In the genomic region with DNA sequence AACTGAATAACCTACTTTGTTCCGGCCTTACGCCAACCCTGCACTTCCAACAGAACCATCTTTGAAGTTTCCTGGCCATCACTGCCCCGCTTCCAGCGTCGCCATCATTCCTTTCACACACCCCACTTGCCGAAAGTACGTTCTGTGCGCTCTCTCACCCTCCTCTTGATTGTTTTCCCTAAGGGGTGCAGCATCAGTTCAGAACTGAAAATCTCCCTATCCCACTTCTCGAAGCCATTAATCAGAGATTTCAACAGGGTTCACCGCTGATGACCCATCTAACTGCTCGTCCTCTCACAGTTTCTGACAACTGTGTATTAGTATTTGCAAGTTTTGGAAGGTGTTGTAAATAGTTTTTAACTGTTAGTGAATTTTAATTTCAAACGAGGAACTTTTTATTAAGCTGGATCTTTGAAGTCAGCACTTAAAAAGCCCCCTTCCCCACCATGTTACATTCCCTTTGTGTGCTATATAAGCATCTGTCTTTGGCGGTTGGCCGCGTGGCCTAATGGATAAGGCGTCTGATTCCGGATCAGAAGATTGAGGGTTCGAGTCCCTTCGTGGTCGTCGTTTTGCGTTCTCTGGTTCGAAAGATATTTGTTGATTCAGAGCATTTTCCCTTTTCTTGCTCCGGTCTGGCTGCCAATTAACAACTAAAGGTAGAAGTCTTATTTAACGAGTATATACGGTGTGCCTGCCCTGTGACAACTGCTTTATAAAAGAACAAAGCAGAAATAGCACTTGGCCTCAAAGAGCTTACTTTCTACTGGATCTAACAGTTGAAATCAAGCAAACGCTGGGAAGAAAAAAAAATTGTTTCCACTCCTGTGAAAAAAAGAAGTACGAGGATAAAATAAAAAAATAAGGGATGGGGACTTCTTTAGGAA, we compare ENCODE assay signal across 8 cellular contexts. TPM values are rescaled to one million over a fixed set of nuclear protein-coding genes. Genes with fewer than 3 reads are reported as not detected.
A peak's percentile ranks its signal among the peaks of the same experiment; 100 is the strongest.
DNase-seq lines count a peak whose midpoint lies in the region; ATAC-seq, FAIRE-seq and TF ChIP-seq lines count a peak whose summit lies in the region.

No MANE protein-coding gene starts in this region.

- FAIRE-seq in H1 (lab: Jason Lieb, UNC): peak; percentile 58

- H3K18ac ChIP-seq in H1 (ENCODE audit: extremely low read depth, low read length): peak overlapping the region; percentile 76

- peak overlapping the region; percentile 84 to 99 (median 86) for H3K4me3 ChIP-seq in H1 (ENCODE audit: extremely low read depth in 1 of 4, insufficient read depth in 2 of 4, low read depth in 3 of 4, low read length in 4 of 4)

- no peak overlapping the region for H3K14ac ChIP-seq in H1 (ENCODE audit: insufficient read length)

- peak overlapping the region; percentile 54 for H4K5ac ChIP-seq in H1 (ENCODE audit: insufficient read length, low read depth, low read length)

- peak overlapping the region; percentile 66 to 85 for H3K4me2 ChIP-seq in H1 (ENCODE audit: insufficient read depth in 1 of 2, low read depth in 2 of 2, low read length in 2 of 2)

- no peak for ATAC-seq in GM19351 (IDR thresholded peaks at IDR 0.05; ENCODE audit: unreplicated experiment)

- peak overlapping the region; percentile 80; the same call in 1 of the 2 replicates for H2BK12ac ChIP-seq in H1 (ENCODE audit: low read depth, low read length)

- peak overlapping the region; percentile 68 for H2BK120ac ChIP-seq in H1 (replicated peaks; ENCODE audit: low read depth, low read length)

- H2BK20ac ChIP-seq in H1 (ENCODE audit: low read length): no peak overlapping the region

- no peak overlapping the region for H2BK15ac ChIP-seq in H1 (ENCODE audit: low read length)

- no peak overlapping the region for H2AK5ac ChIP-seq in H1 (ENCODE audit: low read depth, low read length)

- peaks cover 4% of the 10 kb centered on the region; the same call in 1 of the 2 replicates for H3K23me2 ChIP-seq in H1 (ENCODE audit: low read depth, low read length)

- no peak overlapping the region for H4K8ac ChIP-seq in H1 (ENCODE audit: extremely low read depth, insufficient read depth, low read length)

- 5% methylated on average over 28 of the region's 28 CpGs; no CpG with 5 or more reads in 1 of the 2 experiments for WGBS in H1 (ENCODE audit: extremely low coverage in 1 of 2, insufficient coverage in 1 of 2, insufficient read length in 1 of 2, insufficient replicate concordance in 2 of 2, low coverage in 1 of 2, low lambda C conversion rate in 2 of 2, missing lambda C conversion rate in 1 of 2), 2 experiments

- peak overlapping the region; percentile 40; the same call in 1 of the 2 replicates for H3K27ac ChIP-seq in H1 (ENCODE audit: low read depth, low read length)

- H3K27me3 ChIP-seq in H1 (replicated peaks in 1 of 4; ENCODE audit: control insufficient read depth in 3 of 4, extremely low read depth in 1 of 4, insufficient read depth in 3 of 4, low read length in 3 of 4): no peaks in the 10 kb centered on the region

- TF ChIP-seq EP300 in H1 (IDR thresholded peaks at IDR 0.05; ENCODE audit: borderline replicate concordance in 1 of 2, low read depth in 2 of 2, low read length in 2 of 2): no peak

- no peaks in the 10 kb centered on the region for H4K20me1 ChIP-seq in H1 (replicated peaks in 1 of 2; ENCODE audit: control insufficient read depth in 1 of 2, insufficient read depth in 2 of 2, low read length in 2 of 2)

- H3K56ac ChIP-seq in H1 (replicated peaks; ENCODE audit: insufficient read length, low read depth, low read length): peak overlapping the region; percentile 80

- no peak for TF ChIP-seq CTCF in H1 (IDR thresholded peaks at IDR 0.05; ENCODE audit: control extremely low read depth in 1 of 3, insufficient read depth in 1 of 3, low read depth in 1 of 3, low read length in 3 of 3)

- H3K9ac ChIP-seq in H1 (replicated peaks in 1 of 4; ENCODE audit: extremely low read depth in 1 of 4, low read depth in 3 of 4, low read length in 3 of 4): peak overlapping the region; percentile 50 to 89 (median 70)

- TF ChIP-seq RAD21 in H1 (IDR thresholded peaks at IDR 0.05 in 1 of 2, conservative IDR thresholded peaks at IDR 0.05 in 1 of 2; ENCODE audit: low read depth in 2 of 2, low read length in 2 of 2): no peak

- H3K9me3 ChIP-seq in H1 (ENCODE audit: insufficient read depth in 2 of 2, low read depth in 1 of 2, low read length in 1 of 2): peaks cover 0 to 8% of the 10 kb centered on the region in 2 experiments; a peak in 3 of 4 replicates

- H3K4me1 ChIP-seq in H1 (replicated peaks in 1 of 4; ENCODE audit: control insufficient read depth in 3 of 4, insufficient read depth in 4 of 4, low read length in 3 of 4): peaks cover 0 to 4% (median under 1%) of the 10 kb centered on the region in 4 experiments; a peak in 3 of 7 replicates

- no peaks in the 10 kb centered on the region for H3K36me3 ChIP-seq in H1 (ENCODE audit: control insufficient read depth in 2 of 4, insufficient read depth in 4 of 4, low read length in 3 of 4)

- H2BK5ac ChIP-seq in H1 (ENCODE audit: low read depth, low read length): peak overlapping the region; percentile 76

- peak overlapping the region; percentile 78 for H4K91ac ChIP-seq in H1 (replicated peaks; ENCODE audit: insufficient read length, low read length)

- H3K79me1 ChIP-seq in H1 (ENCODE audit: low read depth, low read length): no peaks in the 10 kb centered on the region

- DNase-seq in SKM-1 treated with dmso at 0.1 percent for 144 hours (lab: John Stamatoyannopoulos, UW; ENCODE audit: unreplicated experiment) (peak; percentile 49), SKM-1 (lab: John Stamatoyannopoulos, UW; ENCODE audit: unreplicated experiment) (no peak), NCI-H446 (lab: John Stamatoyannopoulos, UW) (peak; percentile 84 to 87), H1 (ENCODE audit: low read depth in 1 of 2, low spot score in 2 of 2) (peak in 1 of 2 experiments; percentile 96), lung microvascular endothelial cell (ENCODE audit: low read depth in 2 of 2) (peak; percentile 78 to 81)
- peak; percentile 42 to 53 for DNase-seq in activated CD4-positive, alpha-beta T cell treated with anti-CD3 and anti-CD28 coated beads, Interleukin-2, amount 50 U/mL, for 4 hours
- peak; percentile 55 to 63 (median 62) for DNase-seq in stimulated activated CD4-positive, alpha-beta T cell treated with anti-CD3 and anti-CD28 coated beads, TNF-alpha, amount 100 ng/mL, for 24 hours (ENCODE audit: low read depth in 3 of 3)

- peak overlapping the region; percentile 14 for H3K4ac ChIP-seq in H1 (replicated peaks; ENCODE audit: insufficient read length, low read depth, low read length)

- CTCF ChIA-PET in H1 (lab: Charles Lee; ENCODE audit: partially characterized antibody): interaction anchor here (0.6 to 3.1 kb wide), 8 partner anchors 8 to 103 kb away, joined by 3 to 10 read pairs (median 3); no protein-coding TSS in a partner anchor

- peak overlapping the region; percentile 97 for H2AFZ ChIP-seq in H1 (ENCODE audit: low read length)

- POLR2A ChIA-PET in H1 (lab: Charles Lee; ENCODE audit: partially characterized antibody): interaction anchor here (0.7 to 5.3 kb wide), 12 partner anchors 9 to 61 kb away, joined by 3 to 34 read pairs (median 6); partner anchors contain the start of gene TRIM27

- no peaks in the 10 kb centered on the region for H3K79me2 ChIP-seq in H1 (ENCODE audit: control insufficient read depth in 1 of 2, insufficient read depth in 2 of 2, low read length in 2 of 2)

- H3K23ac ChIP-seq in H1 (ENCODE audit: insufficient read length): no peak overlapping the region

- TF ChIP-seq POLR2A in H1 (IDR thresholded peaks at IDR 0.05; ENCODE audit: control extremely low read depth in 1 of 2, low read depth in 2 of 2, low read length in 2 of 2): no peak

TF ChIP-seq in H1, 55 proteins besides CTCF, POLR2A, EP300 and RAD21 (continues in another document):
- TF ChIP-seq, protein P1, sequence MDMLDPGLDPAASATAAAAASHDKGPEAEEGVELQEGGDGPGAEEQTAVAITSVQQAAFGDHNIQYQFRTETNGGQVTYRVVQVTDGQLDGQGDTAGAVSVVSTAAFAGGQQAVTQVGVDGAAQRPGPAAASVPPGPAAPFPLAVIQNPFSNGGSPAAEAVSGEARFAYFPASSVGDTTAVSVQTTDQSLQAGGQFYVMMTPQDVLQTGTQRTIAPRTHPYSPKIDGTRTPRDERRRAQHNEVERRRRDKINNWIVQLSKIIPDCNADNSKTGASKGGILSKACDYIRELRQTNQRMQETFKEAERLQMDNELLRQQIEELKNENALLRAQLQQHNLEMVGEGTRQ (IDR thresholded peaks at IDR 0.05; ENCODE audit: low read length): no peak
- TF ChIP-seq, protein P2, sequence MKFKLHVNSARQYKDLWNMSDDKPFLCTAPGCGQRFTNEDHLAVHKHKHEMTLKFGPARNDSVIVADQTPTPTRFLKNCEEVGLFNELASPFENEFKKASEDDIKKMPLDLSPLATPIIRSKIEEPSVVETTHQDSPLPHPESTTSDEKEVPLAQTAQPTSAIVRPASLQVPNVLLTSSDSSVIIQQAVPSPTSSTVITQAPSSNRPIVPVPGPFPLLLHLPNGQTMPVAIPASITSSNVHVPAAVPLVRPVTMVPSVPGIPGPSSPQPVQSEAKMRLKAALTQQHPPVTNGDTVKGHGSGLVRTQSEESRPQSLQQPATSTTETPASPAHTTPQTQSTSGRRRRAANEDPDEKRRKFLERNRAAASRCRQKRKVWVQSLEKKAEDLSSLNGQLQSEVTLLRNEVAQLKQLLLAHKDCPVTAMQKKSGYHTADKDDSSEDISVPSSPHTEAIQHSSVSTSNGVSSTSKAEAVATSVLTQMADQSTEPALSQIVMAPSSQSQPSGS (IDR thresholded peaks at IDR 0.05; ENCODE audit: low read length): peak; percentile 88
- TF ChIP-seq KDM1A (IDR thresholded peaks at IDR 0.05; ENCODE audit: borderline replicate concordance, low read length) (0 out of 2 replicates have a peak, but pooled peaks have one; percentile 43), MAFK (IDR thresholded peaks at IDR 0.05; ENCODE audit: low read depth, low read length) (peak; percentile 70; the same call in 1 of the 2 replicates), NRF1 (IDR thresholded peaks at IDR 0.05; ENCODE audit: low read depth, low read length) (peak; percentile 24; the same call in 1 of the 2 replicates), YY1 (IDR thresholded peaks at IDR 0.05; ENCODE audit: low read depth, low read length) (peak; percentile 51; the same call in 1 of the 2 replicates), CREB1 (IDR thresholded peaks at IDR 0.05) (peak; percentile 28; the same call in 1 of the 2 replicates), GABPA (IDR thresholded peaks at IDR 0.05; ENCODE audit: borderline replicate concordance, insufficient read depth, low read length) (no peak)

RNA-seq across cellular contexts. Expression of gene TRIM27, which starts 42.6 kb away (rescaled TPM):
- 76.4 and 78.9 TPM in 2 replicates for total RNA-seq in H1 (2021; fragmentation: NEBNext Ultra II Directional; extraction: Animal tissue kit (Norgen Biotek cat#: 25700))
- 61.2 and 85.9 TPM in 2 replicates for polyA plus RNA-seq in H1 (2011; rRNA removed)
- 67.9 TPM for polyA plus RNA-seq in H1 (2011; cell fraction: cytosol; rRNA removed)
- polyA plus RNA-seq in H1 (2011; cell fraction: nucleus; rRNA removed): 84.9 TPM
- 59.9 to 67.2 TPM (median 65.2 TPM) in 4 replicates for polyA plus RNA-seq in H1 (2012, experiment 1 of 2)
- polyA plus RNA-seq in H1 (2012, experiment 2 of 2): 79.0 TPM
- 44.6 TPM for polyA plus RNA-seq in H1 (2013, experiment 1 of 2)
- 42.9 TPM for polyA plus RNA-seq in H1 (2013, experiment 2 of 2)
- polyA minus RNA-seq in H1 (2011; rRNA and poly(A)+ RNA removed): 105 and 114 TPM in 2 replicates
- polyA minus RNA-seq in H1 (2011; cell fraction: cytosol; rRNA and poly(A)+ RNA removed): 70.7 TPM
- 92.8 TPM for polyA minus RNA-seq in H1 (2011; cell fraction: nucleus; rRNA and poly(A)+ RNA removed)
- 40.8 and 58.5 TPM in 2 replicates for total RNA-seq in lung microvascular endothelial cell
